1 cellular context compared by ENCODE assay signal in genomic region chr2:196925768-196926561, GRCh38.
A peak's percentile ranks its signal among the peaks of the same experiment; 100 is the strongest.
TF ChIP-seq lines count a peak whose summit lies in the region.

No MANE protein-coding gene starts in this region.

TF ChIP-seq in GM12878, 131 proteins besides CTCF, POLR2A, EP300 and RAD21 (continued from another document):
- TF ChIP-seq PRDM15 (CRISPR knock-in tag; IDR thresholded peaks at IDR 0.05), result no peak
- TF ChIP-seq IKZF2 (IDR thresholded peaks at IDR 0.05), result peak in 1 of 2 experiments; percentile 39; a peak in 1 of 4 replicates
- peak; percentile 49 for TF ChIP-seq MYC (IDR thresholded peaks at IDR 0.05; ENCODE audit: insufficient read depth, insufficient read length, insufficient replicate concordance, low read length, severe bottlenecking)
- TF ChIP-seq E2F4 (IDR thresholded peaks at IDR 0.05; ENCODE audit: low read depth, low read length), result no peak
- TF ChIP-seq NKRF (conservative IDR thresholded peaks at IDR 0.05), result no peak
- no peak for TF ChIP-seq ZBTB4 (CRISPR knock-in tag; IDR thresholded peaks at IDR 0.05)
- TF ChIP-seq GABPA (IDR thresholded peaks at IDR 0.05; ENCODE audit: low read depth), result no peak
- no peak for TF ChIP-seq MAX (IDR thresholded peaks at IDR 0.05; ENCODE audit: low read depth, low read length)
- no peak for TF ChIP-seq SIX5 (IDR thresholded peaks at IDR 0.05; ENCODE audit: low read depth, low read length, severe bottlenecking)
- no peak for TF ChIP-seq RCOR1 (conservative IDR thresholded peaks at IDR 0.05; ENCODE audit: low read depth, low read length)
- TF ChIP-seq NR2C2 (IDR thresholded peaks at IDR 0.05; ENCODE audit: borderline replicate concordance, control insufficient read depth, insufficient read length, low read depth), result no peak
- TF ChIP-seq ETV6 (conservative IDR thresholded peaks at IDR 0.05 in 1 of 2, IDR thresholded peaks at IDR 0.05 in 1 of 2; ENCODE audit: borderline replicate concordance in 1 of 2, low read depth in 1 of 2), result no peak
- no peak for TF ChIP-seq MXI1 (IDR thresholded peaks at IDR 0.05; ENCODE audit: low read depth, low read length)
- TF ChIP-seq CUX1 (IDR thresholded peaks at IDR 0.05; ENCODE audit: insufficient replicate concordance, low read depth, low read length), result no peak
- no peak for TF ChIP-seq SREBF2 (IDR thresholded peaks at IDR 0.05; ENCODE audit: low read length)
- TF ChIP-seq TCF3 (IDR thresholded peaks at IDR 0.05; ENCODE audit: borderline replicate concordance, insufficient read depth, low read depth, low read length), result no peak
- no peak for TF ChIP-seq JUND (IDR thresholded peaks at IDR 0.05; ENCODE audit: low read depth, low read length)
